8 cellular contexts compared by ENCODE assay signal in genomic region chr2:69911985-69912563, GRCh38. TPM values are rescaled to one million over a fixed set of nuclear protein-coding genes. Genes with fewer than 3 reads are reported as not detected.
DNase-seq lines count a peak whose midpoint lies in the region; ATAC-seq and TF ChIP-seq lines count a peak whose summit lies in the region.

No MANE protein-coding gene starts in this region.

- H3K4me3 ChIP-seq in heart right ventricle: no peak overlapping the region

- ATAC-seq in heart right ventricle: no peak
- no peak for ATAC-seq in left ventricle myocardium superior
- no peak for ATAC-seq in stimulated activated effector memory CD8-positive, alpha-beta T cell treated with anti-CD3 and anti-CD28 coated beads, Interleukin-12 subunit alpha, Interleukin-12 subunit beta, amount 100 ng/mL, for 72 hours
- ATAC-seq in HG02885 (IDR thresholded peaks at IDR 0.05; ENCODE audit: poor library complexity, unreplicated experiment): no peak
- no peak for ATAC-seq in HG03139 (IDR thresholded peaks at IDR 0.05; ENCODE audit: unreplicated experiment)

- 0 to 4% methylated on average over 2 of the region's 2 CpGs for WGBS in heart right ventricle, 2 donors

- H3K4me3 Mint-ChIP-seq in stimulated activated effector memory CD8-positive, alpha-beta T cell treated with anti-CD3 and anti-CD28 coated beads, Interleukin-12 subunit alpha, Interleukin-12 subunit beta, amount 100 ng/mL, for 72 hours: no peak overlapping the region

- peak in 1 of 2 donors; percentile 27 for DNase-seq in heart right ventricle
- DNase-seq in left ventricle myocardium superior: no peak
- peak; percentile 52 for DNase-seq in NCI-H146 (lab: John Stamatoyannopoulos, UW)
- DNase-seq in germinal center (ENCODE audit: low spot score): peak; percentile 35
- no peak for DNase-seq in stimulated activated effector memory CD8-positive, alpha-beta T cell treated with anti-CD3 and anti-CD28 coated beads, Interleukin-12 subunit alpha, Interleukin-12 subunit beta, amount 100 ng/mL, for 72 hours (ENCODE audit: low spot score in 2 of 2)

- H3K4me1 Mint-ChIP-seq in stimulated activated effector memory CD8-positive, alpha-beta T cell treated with anti-CD3 and anti-CD28 coated beads, Interleukin-12 subunit alpha, Interleukin-12 subunit beta, amount 100 ng/mL, for 72 hours: peaks cover 11% of the 10 kb centered on the region

- H3K36me3 ChIP-seq in heart right ventricle: peaks cover 0 to 57% (median 6%) of the 10 kb centered on the region in 9 donors

- H3K9me3 ChIP-seq in heart right ventricle: no peaks in the 10 kb centered on the region

- H3K36me3 Mint-ChIP-seq in stimulated activated effector memory CD8-positive, alpha-beta T cell treated with anti-CD3 and anti-CD28 coated beads, Interleukin-12 subunit alpha, Interleukin-12 subunit beta, amount 100 ng/mL, for 72 hours: peaks cover 72% of the 10 kb centered on the region

- H3K27me3 ChIP-seq in heart right ventricle: no peaks in the 10 kb centered on the region

- H3K9me3 Mint-ChIP-seq in stimulated activated effector memory CD8-positive, alpha-beta T cell treated with anti-CD3 and anti-CD28 coated beads, Interleukin-12 subunit alpha, Interleukin-12 subunit beta, amount 100 ng/mL, for 72 hours: no peaks in the 10 kb centered on the region

- peak overlapping the region; percentile 17 for H3K27ac Mint-ChIP-seq in stimulated activated effector memory CD8-positive, alpha-beta T cell treated with anti-CD3 and anti-CD28 coated beads, Interleukin-12 subunit alpha, Interleukin-12 subunit beta, amount 100 ng/mL, for 72 hours

- intact Hi-C loops in heart right ventricle (cut with DNase I): loop anchor here (1.0 to 10.0 kb wide), 10 partner anchors 155 to 390 kb away; partner anchors contain the start of genes FAM136A (in 5 of the 10), SNRPG (in 2 of the 10) and PCBP1 (in 1 of the 10)
- intact Hi-C loops in left ventricle myocardium superior (cut with micrococcal nuclease): loop anchor here (5.0 kb wide), 2 partner anchors 160 to 230 kb away; no protein-coding TSS in a partner anchor

- peaks cover 0 to 40% (median 24%) of the 10 kb centered on the region in 9 donors for H3K4me1 ChIP-seq in heart right ventricle

- TF ChIP-seq CTCF in heart right ventricle (IDR thresholded peaks at IDR 0.05) (peak; percentile 26 to 81 (median 67)), VCaP (conservative IDR thresholded peaks at IDR 0.05) (peak; percentile 72)

- H3K27ac ChIP-seq in heart right ventricle: peak overlapping the region in 1 of 10 donors; percentile 96
- no peak overlapping the region for H3K27ac ChIP-seq in VCaP

RNA-seq across cellular contexts. Expression of gene MXD1, which starts 2.8 kb away (rescaled TPM):
- total RNA-seq in heart right ventricle (10 to 100 TPM in 2 of 10 donors, 1 to 10 TPM in 8; 4.4 to 11.6 (median 6.6) TPM), left ventricle myocardium superior (5.0 TPM)
- polyA plus RNA-seq in heart right ventricle: 1 to 10 TPM; 2.0 to 2.3 TPM

RNA-seq across cellular contexts. Expression of gene SNRNP27, which starts 18.3 kb away (rescaled TPM):
- 10 to 100 TPM; 47.0 to 68.4 (median 53.7) TPM for total RNA-seq in heart right ventricle
- polyA plus RNA-seq in heart right ventricle: 10 to 100 TPM; 34.5 to 56.7 TPM
- total RNA-seq in left ventricle myocardium superior: 57.6 TPM

RNA-seq across cellular contexts. Expression of gene ASPRV1, which starts 49.4 kb away (rescaled TPM):
- 1 to 10 TPM in 4 of 10 donors, under 1 TPM in 6; 0.36 to 1.3 (median 0.77) TPM for total RNA-seq in heart right ventricle
- 1 to 10 TPM; 1.0 to 1.5 TPM for polyA plus RNA-seq in heart right ventricle
- total RNA-seq in left ventricle myocardium superior: 0.84 TPM

Comparison
In these comparisons a context has a peak if more than half of its experiments do, and no peak if none do; other contexts are left out.
1. DNase-seq: peak in NCI-H146 (single experiment) and germinal center (single experiment); none in left ventricle myocardium superior (single experiment) and stimulated activated effector memory CD8-positive, alpha-beta T cell treated with anti-CD3 and anti-CD28 coated beads, Interleukin-12 subunit alpha, Interleukin-12 subunit beta, amount 100 ng/mL, for 72 hours (0 of 2).